Comparison of ENCODE assay signal across 29 cellular contexts in genomic region chr7:128988372-128988771, GRCh38. TPM values are rescaled to one million over a fixed set of nuclear protein-coding genes. Genes with fewer than 3 reads are reported as not detected.
"Had no signal": no experiment of that assay in that cellular context is flagged by ENCODE, and none has a peak within 500 bp of the region (broad histone marks: within the 10 kb centered on the region; RNA-seq: fewer than 3 reads in every experiment).

No MANE protein-coding gene starts in this region.

- ATAC-seq: effector memory CD8-positive, alpha-beta T cell; esophagus mucosa; gastrocnemius medialis; heart right ventricle; left cardiac atrium; left lung; left ventricle myocardium superior; lower lobe of right lung; mucosa of descending colon had no signal

- H3K27ac ChIP-seq: colonic mucosa, esophagus squamous epithelium, gastrocnemius medialis, heart right ventricle, left lung, lower lobe of right lung had no signal

- H3K27me3 ChIP-seq: colonic mucosa, esophagus squamous epithelium, gastrocnemius medialis, heart right ventricle, left lung had no signal

- DNase-seq: colonic mucosa; cortex of kidney; effector CD8-positive, alpha-beta T cell; effector memory CD8-positive, alpha-beta T cell; endodermal cell; esophagus squamous epithelium; foreskin fibroblast; foreskin melanocyte; gastrocnemius medialis; glutamatergic neuron; head of caudate nucleus; heart right ventricle; hippocampal formation; left cardiac atrium; left lung; left ventricle myocardium superior; lower lobe of right lung; mesenchymal stem cell; mucosa of descending colon; naive B cell had no signal

- H3K4me3 Mint-ChIP-seq: dendritic cell treated with granulocyte-macrophage colony-stimulating factor and Interleukin-4, amounts not matched to agents 40 ng/mL and 50 ng/mL, for 4 days; effector memory CD8-positive, alpha-beta T cell; endodermal cell; mesothelial cell of epicardium; naive B cell had no signal

- H3K9me3 Mint-ChIP-seq: dendritic cell treated with granulocyte-macrophage colony-stimulating factor and Interleukin-4, amounts not matched to agents 40 ng/mL and 50 ng/mL, for 4 days; effector memory CD8-positive, alpha-beta T cell; endodermal cell; mesothelial cell of epicardium; naive B cell had no signal

- H3K36me3 ChIP-seq: colonic mucosa had no signal

- H3K9me3 ChIP-seq: colonic mucosa, esophagus squamous epithelium, gastrocnemius medialis, heart right ventricle, left lung, lower lobe of right lung, mucosa of descending colon had no signal

- H3K4me1 Mint-ChIP-seq: mesothelial cell of epicardium, naive B cell had no signal

- H3K27ac Mint-ChIP-seq: dendritic cell treated with granulocyte-macrophage colony-stimulating factor and Interleukin-4, amounts not matched to agents 40 ng/mL and 50 ng/mL, for 4 days; endodermal cell; mesothelial cell of epicardium had no signal

- H3K4me3 ChIP-seq: colonic mucosa, esophagus squamous epithelium, gastrocnemius medialis, heart right ventricle, left lung, lower lobe of right lung, mucosa of descending colon had no signal

- H3K27me3 Mint-ChIP-seq: dendritic cell treated with granulocyte-macrophage colony-stimulating factor and Interleukin-4, amounts not matched to agents 40 ng/mL and 50 ng/mL, for 4 days; effector memory CD8-positive, alpha-beta T cell; naive B cell had no signal

- FAIRE-seq: endometrium, endothelial cell of umbilical vein, islet of Langerhans, keratinocyte had no signal

- H3K4me1 ChIP-seq: colonic mucosa, esophagus squamous epithelium, gastrocnemius medialis, heart right ventricle, left lung, lower lobe of right lung had no signal

RNA-seq across cellular contexts. Expression of gene IRF5, which starts 50.6 kb away (rescaled TPM):
- total RNA-seq: glomerular endothelial cell, lung microvascular endothelial cell had no signal
